16 cellular contexts compared by ENCODE assay signal in genomic region chr2:144462266-144462665, GRCh38. TPM values are rescaled to one million over a fixed set of nuclear protein-coding genes. Genes with fewer than 3 reads are reported as not detected.
A peak's percentile ranks its signal among the peaks of the same experiment; 100 is the strongest.
DNase-seq lines count a peak whose midpoint lies in the region; ATAC-seq, FAIRE-seq and TF ChIP-seq lines count a peak whose summit lies in the region.
"Had no signal": no experiment of that assay in that cellular context is flagged by ENCODE, and none has a peak within 500 bp of the region (broad histone marks: within the 10 kb centered on the region; RNA-seq: fewer than 3 reads in every experiment).

No MANE protein-coding gene starts in this region.

- H3K9me3 ChIP-seq in upper lobe of right lung (no peaks in the 10 kb centered on the region), pancreas (no peaks in the 10 kb centered on the region)
- H3K9me3 ChIP-seq: Peyer's patch had no signal

- H3K36me3 Mint-ChIP-seq in activated CD8-positive, alpha-beta memory T cell treated with anti-CD3 and anti-CD28 coated beads, Interleukin-2, amount 10 ng/mL, durations not matched to agents 7 days and 5 days = peaks cover 17% of the 10 kb centered on the region
- H3K36me3 Mint-ChIP-seq in endothelial cell (ENCODE audit: low read depth, unreplicated experiment) (peaks cover 15% of the 10 kb centered on the region), nephron progenitor cell (ENCODE audit: low read depth) (peaks cover 43% of the 10 kb centered on the region), MCF 10A (ENCODE audit: insufficient read depth, unreplicated experiment) (no peaks in the 10 kb centered on the region)

- H3K4me1 Mint-ChIP-seq in activated CD8-positive, alpha-beta memory T cell treated with anti-CD3 and anti-CD28 coated beads, Interleukin-2, amount 10 ng/mL, durations not matched to agents 7 days and 5 days = peaks cover 53% of the 10 kb centered on the region
- H3K4me1 Mint-ChIP-seq in endothelial cell (ENCODE audit: unreplicated experiment) (peaks cover 47% of the 10 kb centered on the region), nephron progenitor cell (peaks cover 59% of the 10 kb centered on the region), MCF 10A (ENCODE audit: insufficient read depth, unreplicated experiment) (peaks cover 15% of the 10 kb centered on the region)

- DNase-seq in activated CD8-positive, alpha-beta memory T cell treated with anti-CD3 and anti-CD28 coated beads, Interleukin-2, amount 10 ng/mL, durations not matched to agents 7 days and 5 days = no peak
- no peak for DNase-seq in activated CD8-positive, alpha-beta memory T cell treated with anti-CD3 and anti-CD28 coated beads, Interleukin-2, amount 50 U/mL, for 4 hours
- DNase-seq in endothelial cell (ENCODE audit: low spot score) (no peak), nephron progenitor cell (no peak), upper lobe of right lung (no peak), pancreas (no peak), dedifferentiated amniotic fluid mesenchymal stem cell (ENCODE audit: extremely low spot score) (no peak), MCF 10A (ENCODE audit: unreplicated experiment) (no peak)
- DNase-seq: activated T-cell treated with anti-CD3 and anti-CD28 coated beads, Interleukin-2, amount 50 U/mL, for 1 hour; dermis blood vessel endothelial cell; NCI-H187; Peyer's patch; stimulated activated CD4-positive, alpha-beta T cell treated with anti-CD3 and anti-CD28 coated beads, Interleukin-15, amount 100 ng/mL, for 24 hours had no signal

- intact Hi-C loops in upper lobe of right lung (cut with DNase I) (no loop called here), pancreas (cut with DNase I) (loop anchor here in 1 of 3 donors (2.0 kb wide), 1 partner anchor 47 kb away; no protein-coding TSS in a partner anchor), MCF 10A (cut with micrococcal nuclease) (no loop called here)

- TF ChIP-seq CTCF in endothelial cell (IDR thresholded peaks at IDR 0.05; ENCODE audit: unreplicated experiment) (no peak), nephron progenitor cell (IDR thresholded peaks at IDR 0.05) (no peak), upper lobe of right lung (IDR thresholded peaks at IDR 0.05) (no peak), pancreas (IDR thresholded peaks at IDR 0.05) (no peak), MCF 10A (IDR thresholded peaks at IDR 0.05; ENCODE audit: unreplicated experiment) (no peak)

- CTCF ChIA-PET in activated CD8-positive, alpha-beta memory T cell treated with anti-CD3 and anti-CD28 coated beads, Interleukin-2, amount 10 ng/mL, durations not matched to agents 7 days and 5 days (lab: Charles Lee) = no interaction called here
- CTCF ChIA-PET in MCF 10A (lab: Yijun Ruan, JAX) = interaction anchor here (0.6 kb wide), 1 partner anchor 54 kb away, joined by 4 read pairs; no protein-coding TSS in a partner anchor

- no TSS peak for BruUV-seq in MCF 10A (replicated peaks; lab: Mats Ljungman, UMichigan)

- H3K4me3 ChIP-seq in upper lobe of right lung (no peak overlapping the region), pancreas (no peak overlapping the region)
- H3K4me3 ChIP-seq: Peyer's patch had no signal

- H3K27me3 Mint-ChIP-seq in activated CD8-positive, alpha-beta memory T cell treated with anti-CD3 and anti-CD28 coated beads, Interleukin-2, amount 10 ng/mL, durations not matched to agents 7 days and 5 days = no peaks in the 10 kb centered on the region
- H3K27me3 Mint-ChIP-seq in endothelial cell (ENCODE audit: unreplicated experiment) (peaks cover 3% of the 10 kb centered on the region), nephron progenitor cell (ENCODE audit: low read depth, poor library complexity) (no peaks in the 10 kb centered on the region), MCF 10A (ENCODE audit: insufficient read depth, unreplicated experiment) (no peaks in the 10 kb centered on the region)

- no peaks in the 10 kb centered on the region for H3K9me3 Mint-ChIP-seq in activated CD8-positive, alpha-beta memory T cell treated with anti-CD3 and anti-CD28 coated beads, Interleukin-2, amount 10 ng/mL, durations not matched to agents 7 days and 5 days (ENCODE audit: low read depth)
- no peaks in the 10 kb centered on the region for H3K9me3 Mint-ChIP-seq in endothelial cell (ENCODE audit: unreplicated experiment)
- H3K9me3 Mint-ChIP-seq in nephron progenitor cell = no peaks in the 10 kb centered on the region
- H3K9me3 Mint-ChIP-seq in MCF 10A (ENCODE audit: unreplicated experiment) = no peaks in the 10 kb centered on the region

- WGBS in pancreas, 2 donors = 88 to 94% methylated on average over 6 of the region's 6 CpGs

- H3K36me3 ChIP-seq in upper lobe of right lung = no peaks in the 10 kb centered on the region
- no peaks in the 10 kb centered on the region for H3K36me3 ChIP-seq in pancreas
- H3K36me3 ChIP-seq: Peyer's patch had no signal

- no peak for ATAC-seq in activated CD8-positive, alpha-beta memory T cell treated with anti-CD3 and anti-CD28 coated beads, Interleukin-2, amount 10 ng/mL, durations not matched to agents 7 days and 5 days
- ATAC-seq in upper lobe of right lung (no peak), pancreas (no peak)
- ATAC-seq: activated CD4-positive, CD25-positive, alpha-beta regulatory T cell treated with anti-CD3 and anti-CD28 coated beads, Interleukin-2, amount 50 U/mL, for 24 hours had no signal

- no peak for FAIRE-seq in pancreas (lab: Jason Lieb, UNC)
- FAIRE-seq: A204.1, GM12891 had no signal

- H3K27me3 ChIP-seq in upper lobe of right lung = no peaks in the 10 kb centered on the region
- peaks cover 0 to 7% (median 0%) of the 10 kb centered on the region in 4 donors for H3K27me3 ChIP-seq in pancreas
- H3K27me3 ChIP-seq: Peyer's patch had no signal

- no peak overlapping the region for H3K4me3 Mint-ChIP-seq in activated CD8-positive, alpha-beta memory T cell treated with anti-CD3 and anti-CD28 coated beads, Interleukin-2, amount 10 ng/mL, durations not matched to agents 7 days and 5 days
- H3K4me3 Mint-ChIP-seq in endothelial cell (ENCODE audit: unreplicated experiment) (no peak overlapping the region), nephron progenitor cell (no peak overlapping the region), MCF 10A (ENCODE audit: unreplicated experiment) (no peak overlapping the region)

- peak overlapping the region; percentile 65 for H3K27ac Mint-ChIP-seq in activated CD8-positive, alpha-beta memory T cell treated with anti-CD3 and anti-CD28 coated beads, Interleukin-2, amount 10 ng/mL, durations not matched to agents 7 days and 5 days
- peak overlapping the region; percentile 26 for H3K27ac Mint-ChIP-seq in endothelial cell (ENCODE audit: unreplicated experiment)
- peak overlapping the region; percentile 82 for H3K27ac Mint-ChIP-seq in nephron progenitor cell
- no peak overlapping the region for H3K27ac Mint-ChIP-seq in MCF 10A (ENCODE audit: low read depth, unreplicated experiment)

- peak overlapping the region; percentile 26 for H3K27ac ChIP-seq in upper lobe of right lung
- H3K27ac ChIP-seq in pancreas = no peak overlapping the region

- POLR2A ChIA-PET in MCF 10A (lab: Yijun Ruan, JAX) = no interaction called here

- peaks cover 43% of the 10 kb centered on the region for H3K4me1 ChIP-seq in upper lobe of right lung
- no peaks in the 10 kb centered on the region for H3K4me1 ChIP-seq in pancreas
- H3K4me1 ChIP-seq: Peyer's patch had no signal

RNA-seq across cellular contexts. Expression of gene ZEB2, which starts 57.7 kb away (rescaled TPM):
- 10 to 100 TPM; 40.4 to 40.9 TPM for total RNA-seq in activated CD8-positive, alpha-beta memory T cell treated with anti-CD3 and anti-CD28 coated beads, Interleukin-2, amount 10 ng/mL, durations not matched to agents 7 days and 5 days
- total RNA-seq in endothelial cell (ENCODE audit: unreplicated experiment) (109 TPM), upper lobe of right lung (178 TPM), pancreas (10 to 100 TPM in 3 of 6 donors, 1 to 10 TPM in 3; 4.3 to 38.6 (median 11.2) TPM), MCF 10A (2022) (28.2 and 39.9 TPM in 2 replicates)
- polyA plus RNA-seq in pancreas = 1 to 10 TPM; 3.8 to 5.5 TPM
